14 cellular contexts compared by ENCODE assay signal in the genomic region with DNA sequence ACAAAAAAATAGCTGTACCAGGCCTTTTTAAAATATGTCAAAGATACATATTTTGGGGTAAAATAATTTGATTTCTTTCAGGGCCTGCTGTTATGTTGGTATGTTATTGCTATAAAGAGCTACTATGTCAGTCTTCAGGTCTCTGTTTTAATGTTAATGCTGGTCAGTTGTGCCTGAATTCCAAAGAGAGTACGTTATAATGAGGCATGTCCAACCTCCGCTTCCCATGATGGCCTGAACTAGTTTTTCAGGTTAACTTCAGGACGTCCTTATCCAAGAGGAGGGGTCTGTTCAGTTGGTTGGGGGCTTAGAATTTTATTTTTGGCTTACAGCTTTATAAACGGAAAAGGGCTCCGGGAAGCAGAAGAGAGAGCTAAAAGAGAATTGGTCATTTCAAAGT. TPM values are rescaled to one million over a fixed set of nuclear protein-coding genes. Genes with fewer than 3 reads are reported as not detected.
DNase-seq lines count a peak whose midpoint lies in the region; ATAC-seq lines count a peak whose summit lies in the region.
"Had no signal": no experiment of that assay in that cellular context is flagged by ENCODE, and none has a peak within 500 bp of the region (broad histone marks: within the 10 kb centered on the region; RNA-seq: fewer than 3 reads in every experiment).

No MANE protein-coding gene starts in this region.

- peaks cover 63 to 91% (median 87%) of the 10 kb centered on the region in 10 experiments for H3K4me1 ChIP-seq in BLaER1 treated with 17β-estradiol and CSF1 and Interleukin-3, amounts not matched to agents 10 nM and 100 nM
- H3K4me1 ChIP-seq: HAP-1 had no signal

- no peaks in the 10 kb centered on the region for H4K20me1 ChIP-seq in BLaER1 treated with 17β-estradiol and CSF1 and Interleukin-3, amounts not matched to agents 10 nM and 100 nM

- 0 out of 22 replicates have a peak, but pooled peaks cover 0 to 4% (median 0%) of the 10 kb centered on the region in 11 experiments for H3K36me3 ChIP-seq in BLaER1 treated with 17β-estradiol and CSF1 and Interleukin-3, amounts not matched to agents 10 nM and 100 nM
- no peaks in the 10 kb centered on the region for H3K36me3 ChIP-seq in MG63
- H3K36me3 ChIP-seq: HAP-1 had no signal

- H3K4me1 Mint-ChIP-seq in naive B cell: peaks cover 49 to 83% (median 59%) of the 10 kb centered on the region in 3 donors
- peaks cover 43% of the 10 kb centered on the region for H3K4me1 Mint-ChIP-seq in stimulated activated memory B cell treated with anti-CD40 and anti-IgM and Interleukin-4, amounts not matched to agents 10 μg/mL and 1 μg/mL and 100 μg/mL, for 72 hours
- H3K4me1 Mint-ChIP-seq: CD4-positive, alpha-beta memory T cell had no signal

- peak overlapping the region in 5 of 11 experiments; percentile 72 to 84 (median 81); a peak in 8 of 22 replicates for H3K27ac ChIP-seq in BLaER1 treated with 17β-estradiol and CSF1 and Interleukin-3, amounts not matched to agents 10 nM and 100 nM

- H3K27me3 Mint-ChIP-seq in naive B cell: no peaks in the 10 kb centered on the region
- no peaks in the 10 kb centered on the region for H3K27me3 Mint-ChIP-seq in stimulated activated memory B cell treated with anti-CD40 and anti-IgM and Interleukin-4, amounts not matched to agents 10 μg/mL and 1 μg/mL and 100 μg/mL, for 72 hours

- H3K27me3 ChIP-seq in BLaER1 treated with 17β-estradiol and CSF1 and Interleukin-3, amounts not matched to agents 10 nM and 100 nM: no peaks in the 10 kb centered on the region
- no peaks in the 10 kb centered on the region for H3K27me3 ChIP-seq in MG63

- no peak overlapping the region for H3K9ac ChIP-seq in BLaER1 treated with 17β-estradiol and CSF1 and Interleukin-3, amounts not matched to agents 10 nM and 100 nM

- ATAC-seq in naive B cell (ENCODE audit: low read depth in 2 of 2) (no peak), HG02884 (IDR thresholded peaks at IDR 0.05; ENCODE audit: unreplicated experiment) (no peak)
- ATAC-seq in stimulated activated memory B cell treated with anti-CD40 and anti-IgM and Interleukin-4, amounts not matched to agents 10 μg/mL and 1 μg/mL and 100 μg/mL, for 72 hours: no peak

- H3K27ac Mint-ChIP-seq in naive B cell: peak overlapping the region in 5 of 6 donors; percentile 41 to 87 (median 81)
- peak overlapping the region; percentile 84 for H3K27ac Mint-ChIP-seq in stimulated activated memory B cell treated with anti-CD40 and anti-IgM and Interleukin-4, amounts not matched to agents 10 μg/mL and 1 μg/mL and 100 μg/mL, for 72 hours
- H3K27ac Mint-ChIP-seq: CD4-positive, alpha-beta memory T cell had no signal

- H3K4me2 ChIP-seq in BLaER1 treated with 17β-estradiol and CSF1 and Interleukin-3, amounts not matched to agents 10 nM and 100 nM: peak overlapping the region in 8 of 11 experiments; percentile 69 to 79 (median 76); a peak in 12 of 22 replicates

- peak overlapping the region in 2 of 8 donors; percentile 25 to 56 for H3K4me3 Mint-ChIP-seq in naive B cell
- no peak overlapping the region for H3K4me3 Mint-ChIP-seq in stimulated activated memory B cell treated with anti-CD40 and anti-IgM and Interleukin-4, amounts not matched to agents 10 μg/mL and 1 μg/mL and 100 μg/mL, for 72 hours
- H3K4me3 Mint-ChIP-seq: CD4-positive, alpha-beta memory T cell had no signal

- peaks cover 14 to 34% (median 22%) of the 10 kb centered on the region in 11 experiments for H3K9me3 ChIP-seq in BLaER1 treated with 17β-estradiol and CSF1 and Interleukin-3, amounts not matched to agents 10 nM and 100 nM (replicated peaks in 1 of 11)
- H3K9me3 ChIP-seq in MG63: peaks cover 2% of the 10 kb centered on the region; the same call in 1 of the 2 replicates
- H3K9me3 ChIP-seq: Caco-2, HAP-1 had no signal

- H3K9me3 Mint-ChIP-seq in naive B cell: peaks cover 4 to 24% (median 10%) of the 10 kb centered on the region in 7 donors
- peaks cover 8% of the 10 kb centered on the region for H3K9me3 Mint-ChIP-seq in stimulated activated memory B cell treated with anti-CD40 and anti-IgM and Interleukin-4, amounts not matched to agents 10 μg/mL and 1 μg/mL and 100 μg/mL, for 72 hours

- peaks cover 12 to 17% of the 10 kb centered on the region in 2 donors for H3K36me3 Mint-ChIP-seq in naive B cell
- peaks cover 12% of the 10 kb centered on the region for H3K36me3 Mint-ChIP-seq in stimulated activated memory B cell treated with anti-CD40 and anti-IgM and Interleukin-4, amounts not matched to agents 10 μg/mL and 1 μg/mL and 100 μg/mL, for 72 hours

- DNase-seq in naive B cell (no peak), ureter (ENCODE audit: low spot score) (no peak), MG63 (no peak)
- DNase-seq: C1 segment of cervical spinal cord; CD4-positive, alpha-beta memory T cell; DMS153; DND-41; GOT3 had no signal

- H3K4me3 ChIP-seq in BLaER1 treated with 17β-estradiol and CSF1 and Interleukin-3, amounts not matched to agents 10 nM and 100 nM: 0 out of 20 replicates have a peak overlapping the region, but pooled peaks of 1 of the 10 experiments have one; percentile 17
- no peak overlapping the region for H3K4me3 ChIP-seq in MG63
- H3K4me3 ChIP-seq: HAP-1 had no signal

RNA-seq across cellular contexts. Expression of a gene that starts 34.9 kb away (rescaled TPM):
- polyA plus RNA-seq in naive B cell (ENCODE audit: low read depth in 6 of 6): under 1 TPM in 1 of 6 donors, not detected in 5; 0.39 TPM
- not detected for total RNA-seq in ureter
- total RNA-seq in MG63 (2014; rRNA removed; shearing (Covaris generic); ENCODE audit: low replicate concordance): not detected in 2 replicates
- total RNA-seq: A673; Caco-2; CD4-positive, alpha-beta memory T cell had no signal
- polyA plus RNA-seq: CD4-positive, alpha-beta memory T cell had no signal

RNA-seq across cellular contexts. Expression of a gene that starts 35.3 kb away (rescaled TPM):
- 1 to 10 TPM; 1.5 to 5.3 (median 2.8) TPM for polyA plus RNA-seq in naive B cell (ENCODE audit: low read depth in 6 of 6)
- 21.7 TPM for total RNA-seq in ureter
- 15.8 and 30.0 TPM in 2 replicates for total RNA-seq in MG63 (2014; rRNA removed; shearing (Covaris generic); ENCODE audit: low replicate concordance)

RNA-seq across cellular contexts. Expression of a gene that starts 47.6 kb away (rescaled TPM):
- 10 to 100 TPM; 31.7 to 61.5 (median 41.1) TPM for polyA plus RNA-seq in naive B cell (ENCODE audit: low read depth in 6 of 6)
- total RNA-seq in ureter: 30.1 TPM
- 16.4 and 22.2 TPM in 2 replicates for total RNA-seq in MG63 (2014; rRNA removed; shearing (Covaris generic); ENCODE audit: low replicate concordance)
